ENCODE assay signal across 6 cellular contexts in genomic region chr20:16564079-16564478, GRCh38. TPM values are rescaled to one million over a fixed set of nuclear protein-coding genes. Genes with fewer than 3 reads are reported as not detected.
A peak's percentile ranks its signal among the peaks of the same experiment; 100 is the strongest.
DNase-seq lines count a peak whose midpoint lies in the region; ATAC-seq, FAIRE-seq and TF ChIP-seq lines count a peak whose summit lies in the region.
"Not testable (repeated sequence)": the region's sequence is repeated elsewhere in the genome, so short reads cannot be mapped to it uniquely, and the experiment has no call there.

No MANE protein-coding gene starts in this region.

- not testable (repeated sequence) for TF ChIP-seq POLR2A in A549 (IDR thresholded peaks at IDR 0.05; ENCODE audit: low read length); K562 (conservative IDR thresholded peaks at IDR 0.05)

- not testable (repeated sequence) for H3K9ac ChIP-seq in K562 (ENCODE audit: insufficient read depth in 1 of 2, low read depth in 2 of 2, low read length in 2 of 2); kidney (ENCODE audit: low read length in 2 of 2); parathyroid adenoma

- H3K79me2 ChIP-seq in K562 (ENCODE audit: control insufficient read depth, insufficient read depth, low read length): not testable (repeated sequence)
- H3K79me2 ChIP-seq in parathyroid adenoma: peaks cover 71% of the 10 kb centered on the region

- H3K9me1 ChIP-seq in K562 (ENCODE audit: control insufficient read depth, insufficient read depth, low read length): not testable (repeated sequence)

- H3K4me1 ChIP-seq in A549; HEK293 (ENCODE audit: control insufficient read depth, insufficient read depth, low read length); K562 (replicated peaks in 1 of 2; ENCODE audit: control insufficient read depth in 2 of 2, insufficient read depth in 2 of 2, low read length in 2 of 2): not testable (repeated sequence)
- H3K4me1 ChIP-seq in kidney (ENCODE audit: control insufficient read depth in 1 of 2, insufficient read depth in 1 of 2, low read depth in 1 of 2, low read length in 2 of 2) (peaks cover 10 to 18% of the 10 kb centered on the region in 2 donors), parathyroid adenoma (peaks cover 42% of the 10 kb centered on the region)

- not testable (repeated sequence) for H4K20me1 ChIP-seq in K562 (replicated peaks; ENCODE audit: control insufficient read depth, insufficient read depth, low read length)

- not testable (repeated sequence) for H3K36me3 Mint-ChIP-seq in nephron progenitor cell (ENCODE audit: low read depth)

- CTCF ChIA-PET in A549 (lab: Yijun Ruan, JAX); HEK293 (lab: Yijun Ruan, JAX); K562 (lab: Yijun Ruan, JAX; ENCODE audit: low intra/inter-chr PET ratio): not testable (repeated sequence)

- not testable (repeated sequence) for H3K4me2 ChIP-seq in A549; K562 (ENCODE audit: insufficient read depth, low read length); parathyroid adenoma (ENCODE audit: low read length)

- H3K27me3 ChIP-seq in K562 (ENCODE audit: control insufficient read depth in 2 of 2, insufficient read depth in 2 of 2, low read length in 2 of 2); parathyroid adenoma (ENCODE audit: control insufficient read depth, insufficient read depth, low read length): not testable (repeated sequence)

- DNase-seq in A549 (ENCODE audit: low read depth in 1 of 2, low spot score in 1 of 2); K562 (ENCODE audit: extremely low read depth in 1 of 4, low spot score in 3 of 4); kidney; nephron progenitor cell: not testable (repeated sequence)

- not testable (repeated sequence) for H3K27me3 Mint-ChIP-seq in nephron progenitor cell (ENCODE audit: low read depth, poor library complexity)

- ATAC-seq in A549, K562: not testable (repeated sequence)

- BruUV-seq in K562 (replicated peaks; lab: Mats Ljungman, UMichigan): not testable (repeated sequence)

- H3K36me3 ChIP-seq in HEK293 (ENCODE audit: control insufficient read depth in 2 of 2, insufficient read depth in 1 of 2, low read length in 2 of 2); K562 (ENCODE audit: control insufficient read depth, insufficient read depth, low read length); kidney (ENCODE audit: control insufficient read depth in 1 of 2, insufficient read depth in 2 of 2, low read length in 2 of 2); parathyroid adenoma (ENCODE audit: control insufficient read depth, insufficient read depth, low read length): not testable (repeated sequence)

- TF ChIP-seq RAD21 in A549 (conservative IDR thresholded peaks at IDR 0.05 in 1 of 2, IDR thresholded peaks at IDR 0.05 in 1 of 2); K562 (CRISPR knock-in tag; conservative IDR thresholded peaks at IDR 0.05 in 1 of 2, IDR thresholded peaks at IDR 0.05 in 1 of 2): not testable (repeated sequence)

- not testable (repeated sequence) for TF ChIP-seq CTCF in A549 (IDR thresholded peaks at IDR 0.05); HEK293 (tag by site-specific recombination; IDR thresholded peaks at IDR 0.05); K562 (IDR thresholded peaks at IDR 0.05 in 2 of 3, conservative IDR thresholded peaks at IDR 0.05 in 1 of 3; ENCODE audit: insufficient read depth in 2 of 3, low read depth in 1 of 3, low read length in 3 of 3); kidney (IDR thresholded peaks at IDR 0.05; ENCODE audit: borderline replicate concordance, extremely low read depth, insufficient read depth); nephron progenitor cell (IDR thresholded peaks at IDR 0.05); parathyroid adenoma (IDR thresholded peaks at IDR 0.05)

- H3K27ac ChIP-seq in A549; HEK293 (ENCODE audit: extremely low read depth, low read depth, low read length); K562 (ENCODE audit: extremely low read depth, low read depth, low read length): not testable (repeated sequence)
- peak overlapping the region; percentile 20 to 61 for H3K27ac ChIP-seq in kidney (ENCODE audit: low read depth in 2 of 2, low read length in 2 of 2)
- peak overlapping the region; percentile 80 for H3K27ac ChIP-seq in parathyroid adenoma

- WGBS in A549 (ENCODE audit: missing lambda C conversion rate): 68% methylated on average over 5 of the region's 5 CpGs
- WGBS in K562 (ENCODE audit: insufficient coverage, low coverage, missing lambda C conversion rate): 73% methylated on average over 1 of the region's 5 CpGs

- H3K4me3 Mint-ChIP-seq in nephron progenitor cell: not testable (repeated sequence)

- in situ Hi-C loops in K562 (cut with MboI): not testable (repeated sequence)

- H2AFZ ChIP-seq in K562 (ENCODE audit: low read depth, low read length); parathyroid adenoma: not testable (repeated sequence)

- not testable (repeated sequence) for H3K9me3 ChIP-seq in A549; HEK293 (ENCODE audit: control insufficient read depth, insufficient read depth, low read depth, low read length); K562 (replicated peaks; ENCODE audit: control insufficient read depth, insufficient read depth, low read depth, low read length); kidney (ENCODE audit: control insufficient read depth in 1 of 2, low read length in 2 of 2); parathyroid adenoma (ENCODE audit: control insufficient read depth, low read length)

- not testable (repeated sequence) for TF ChIP-seq EP300 in A549 (IDR thresholded peaks at IDR 0.05); K562 (IDR thresholded peaks at IDR 0.05; ENCODE audit: low read length)

- not testable (repeated sequence) for H3K4me3 ChIP-seq in A549; HEK293 (ENCODE audit: low read depth, low read length); K562; kidney (ENCODE audit: low read length in 2 of 2); parathyroid adenoma (ENCODE audit: low read depth, low read length)

- H3K9me3 Mint-ChIP-seq in nephron progenitor cell: not testable (repeated sequence)

- not testable (repeated sequence) for FAIRE-seq in A549 (lab: Jason Lieb, UNC); K562 (lab: Jason Lieb, UNC); kidney (lab: Jason Lieb, UNC)

- POLR2A ChIA-PET in A549 (lab: Yijun Ruan, JAX); HEK293 (lab: Yijun Ruan, JAX); K562 (lab: Yijun Ruan, JAX): not testable (repeated sequence)

- peaks cover 44% of the 10 kb centered on the region for H3K4me1 Mint-ChIP-seq in nephron progenitor cell

- intact Hi-C loops in K562 (cut with micrococcal nuclease); kidney (cut with DNase I): not testable (repeated sequence)

- peak overlapping the region; percentile 85 for H3K27ac Mint-ChIP-seq in nephron progenitor cell

TF ChIP-seq in A549, 52 proteins besides CTCF, POLR2A, EP300 and RAD21:
- TF ChIP-seq KDM1A (IDR thresholded peaks at IDR 0.05; ENCODE audit: low read depth): peak; percentile 72; the same call in 1 of the 2 replicates
TF ChIP-seq in A549: peak in this region for 1; not testable (repeated sequence) for 51.

TF ChIP-seq in HEK293, 187 proteins besides CTCF, POLR2A, EP300 and RAD21 (continues in another document):
- peak; percentile 92 for TF ChIP-seq ZNF146 (tag by site-specific recombination; IDR thresholded peaks at IDR 0.05)

TF ChIP-seq in K562, 482 proteins besides CTCF, POLR2A, EP300 and RAD21:
- TF ChIP-seq ZNF146 (CRISPR knock-in tag; IDR thresholded peaks at IDR 0.05; ENCODE audit: unreplicated experiment) (peak; percentile 49), RBM25 (IDR thresholded peaks at IDR 0.05; ENCODE audit: low read depth, low read length, severe bottlenecking) (peak; percentile 50), NFIC (IDR thresholded peaks at IDR 0.05) (peak; percentile 65)

RNA-seq across cellular contexts. Expression of gene KIF16B, which starts 9.2 kb away (rescaled TPM):
- 23.3 and 27.4 TPM in 2 replicates for polyA plus RNA-seq in A549 (2011; rRNA removed)
- 6.1 and 7.1 TPM in 2 replicates for polyA plus RNA-seq in A549 (2012; cell fraction: cytosol; rRNA removed)
- polyA plus RNA-seq in A549 (2012; cell fraction: nucleus; rRNA removed): 9.5 and 12.0 TPM in 2 replicates
- 12.1 to 14.1 TPM (median 13.8 TPM) in 3 replicates for polyA plus RNA-seq in A549 (2017; fragmentation: RNase III; extraction: RNeasy Plus Mini Kit Qiagen cat#74134 plus additional on column Dnase treatment)
- 20.2 and 24.1 TPM in 2 replicates for polyA minus RNA-seq in A549 (2011; rRNA and poly(A)+ RNA removed)
- 10.0 and 28.8 TPM in 2 replicates for total RNA-seq in K562 (2011; cell fraction: chromatin; rRNA removed; ENCODE audit: low replicate concordance)
- 6.0 and 7.5 TPM in 2 replicates for total RNA-seq in K562 (2011; cell fraction: nucleolus; rRNA removed)
- 7.9 and 10.0 TPM in 2 replicates for total RNA-seq in K562 (2011; cell fraction: nucleoplasm; rRNA removed)
- total RNA-seq in K562 (2014; rRNA removed): 8.0 and 10.6 TPM in 2 replicates
- 8.5 and 8.9 TPM in 2 replicates for total RNA-seq in K562 (2014; rRNA removed; fragmentation: Illumina TruSeq; extraction: Trizol)
- total RNA-seq in K562 (2015; rRNA removed; fragmentation: Illumina TruSeq; extraction: Trizol): 9.0 and 9.1 TPM in 2 replicates
- 7.2 and 7.4 TPM in 2 replicates for total RNA-seq in K562 (2021)
- polyA plus RNA-seq in K562 (2011; rRNA removed): 6.0 and 8.7 TPM in 2 replicates
- polyA plus RNA-seq in K562 (2011; cell fraction: cytosol; rRNA removed): 3.4 and 3.9 TPM in 2 replicates
- 5.5 and 6.2 TPM in 2 replicates for polyA plus RNA-seq in K562 (2011; cell fraction: nucleus; rRNA removed)
- 5.0 and 5.1 TPM in 2 replicates for polyA plus RNA-seq in K562 (2012)
- 7.2 and 8.9 TPM in 2 replicates for polyA plus RNA-seq in K562 (2014; fragmentation: Illumina TruSeq; extraction: Trizol)
- polyA plus RNA-seq in K562 (2014; fragmentation: Nextera tagmentation; extraction: Ambion mirVana): 1 to 10 TPM in 1 of 2 experiments, under 1 TPM in 1; 1.00 to 1.1 TPM
- 5.7 and 6.8 TPM in 2 replicates for polyA plus RNA-seq in K562 (2014; rRNA removed)
- polyA minus RNA-seq in K562 (2011; rRNA and poly(A)+ RNA removed): 15.8 and 16.1 TPM in 2 replicates
- polyA minus RNA-seq in K562 (2011; cell fraction: cytosol; rRNA and poly(A)+ RNA removed): 6.1 and 6.5 TPM in 2 replicates
- 9.4 and 16.0 TPM in 2 replicates for polyA minus RNA-seq in K562 (2011; cell fraction: nucleus; rRNA and poly(A)+ RNA removed)
- total RNA-seq in kidney: 19.7 TPM
- 15.0 TPM for polyA plus RNA-seq in kidney (ENCODE audit: insufficient read depth, low read depth, low replicate concordance)
